Comparison of ENCODE assay signal across 9 cellular contexts in the genomic region with DNA sequence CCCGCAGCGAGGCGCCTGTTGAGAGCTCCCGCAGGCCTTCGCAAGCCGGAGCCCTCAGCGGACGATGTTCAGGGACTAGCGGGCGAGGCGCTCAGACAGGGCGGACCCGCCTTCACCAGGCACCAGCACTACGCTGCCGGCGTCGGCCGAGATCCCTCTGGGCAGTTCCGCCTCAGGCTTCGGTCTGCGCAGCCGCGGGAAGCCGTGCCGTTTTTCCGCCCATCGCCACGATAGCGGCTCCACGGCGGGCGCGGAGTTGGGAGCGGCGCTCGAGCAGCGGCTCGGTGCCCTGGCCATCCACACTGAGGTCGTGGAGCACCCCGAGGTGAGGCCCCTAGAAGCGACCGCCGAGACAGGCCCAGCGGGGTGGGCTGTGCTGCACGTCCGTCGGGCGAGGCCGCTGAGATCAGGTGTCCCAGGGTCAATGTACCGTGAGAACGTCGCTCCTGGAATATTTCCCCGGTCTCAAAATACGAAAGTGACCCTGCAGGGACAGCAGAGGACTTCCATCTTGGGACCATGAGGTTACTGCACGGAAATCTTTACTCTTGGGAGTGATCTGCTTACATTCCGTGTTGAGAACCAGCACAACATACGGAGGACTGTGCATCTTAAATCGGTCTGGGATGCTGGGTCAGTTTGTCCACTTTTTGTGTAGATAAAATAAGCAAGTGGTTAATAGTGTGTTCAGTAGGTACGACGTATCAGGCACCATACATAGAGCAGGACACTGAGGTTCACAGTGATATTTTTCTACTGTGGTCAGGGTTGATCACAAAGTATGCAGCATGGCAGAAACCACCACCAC. TPM values are rescaled to one million over a fixed set of nuclear protein-coding genes. Genes with fewer than 3 reads are reported as not detected.
A peak's percentile ranks its signal among the peaks of the same experiment; 100 is the strongest.
DNase-seq lines count a peak whose midpoint lies in the region; ATAC-seq, FAIRE-seq and TF ChIP-seq lines count a peak whose summit lies in the region.
"Had no signal": no experiment of that assay in that cellular context is flagged by ENCODE, and none has a peak within 500 bp of the region (broad histone marks: within the 10 kb centered on the region; RNA-seq: fewer than 3 reads in every experiment).

No MANE protein-coding gene starts in this region.

- H3K4me2 ChIP-seq in keratinocyte (ENCODE audit: control insufficient read depth, extremely low read depth, insufficient read depth, low read depth, low read length) = peak overlapping the region; percentile 87

- no peaks in the 10 kb centered on the region for H3K79me2 ChIP-seq in keratinocyte (ENCODE audit: control insufficient read depth, insufficient read depth, low read length)

- ATAC-seq in GM18520 (IDR thresholded peaks at IDR 0.05; ENCODE audit: unreplicated experiment) (peak; percentile 97), HG03060 (IDR thresholded peaks at IDR 0.05; ENCODE audit: low read depth, unreplicated experiment) (peak; percentile 86), WTC11 (peak; percentile 92)

- no peaks in the 10 kb centered on the region for H3K9me3 ChIP-seq in keratinocyte (ENCODE audit: control insufficient read depth, low read depth, low read length)

- H4K20me1 ChIP-seq in keratinocyte (ENCODE audit: control insufficient read depth, extremely low read depth, insufficient read depth, low read length) = no peaks in the 10 kb centered on the region

- no peaks in the 10 kb centered on the region for H3K27me3 ChIP-seq in keratinocyte (ENCODE audit: control insufficient read depth, extremely low read depth, insufficient read depth, low read length)

- H3K4me1 ChIP-seq in keratinocyte (ENCODE audit: control insufficient read depth, extremely low read depth, insufficient read depth, low read length) = peaks cover 14% of the 10 kb centered on the region

- H3K4me3 Mint-ChIP-seq in WTC11 = peak overlapping the region; percentile 85

- H3K27ac ChIP-seq in 22Rv1 = peak overlapping the region; percentile 76
- peak overlapping the region; percentile 53 for H3K27ac ChIP-seq in keratinocyte (ENCODE audit: control insufficient read depth, insufficient read depth, low read length)

- CTCF ChIA-PET in WTC11 (lab: Charles Lee) = no interaction called here

- no peak for TF ChIP-seq CTCF in 22Rv1 (IDR thresholded peaks at IDR 0.05)
- TF ChIP-seq CTCF in WTC11 (IDR thresholded peaks at IDR 0.05) = no peak
- TF ChIP-seq CTCF in cardiac fibroblast (IDR thresholded peaks at IDR 0.05; ENCODE audit: low read depth, low read length) = no peak
- no peak for TF ChIP-seq CTCF in keratinocyte (optimal IDR thresholded peaks at IDR 0.05 in 1 of 3, IDR thresholded peaks at IDR 0.05 in 1 of 3, conservative IDR thresholded peaks at IDR 0.05 in 1 of 3; ENCODE audit: extremely low read depth in 1 of 3, insufficient read depth in 2 of 3, low read length in 3 of 3)

- peaks cover 45% of the 10 kb centered on the region for H3K4me1 Mint-ChIP-seq in WTC11

- H3K4me3 ChIP-seq in cardiac fibroblast (replicated peaks in 1 of 2; ENCODE audit: low read depth in 2 of 2, low read length in 2 of 2) = peak overlapping the region; percentile 65 to 75
- peak overlapping the region; percentile 44 to 65 (median 62) for H3K4me3 ChIP-seq in keratinocyte (ENCODE audit: control insufficient read depth in 2 of 3, extremely low read depth in 1 of 3, insufficient read depth in 2 of 3, low read depth in 1 of 3, low read length in 3 of 3)

- no peaks in the 10 kb centered on the region for H3K9me3 Mint-ChIP-seq in WTC11

- POLR2A ChIA-PET in WTC11 (lab: Charles Lee) = interaction anchor here (1.0 kb wide), 1 partner anchor 59 kb away, joined by 3 read pairs; no protein-coding TSS in a partner anchor

- peak overlapping the region; percentile 92 for H2AFZ ChIP-seq in keratinocyte (ENCODE audit: control insufficient read depth, low read length)

- peaks cover 8% of the 10 kb centered on the region for H3K36me3 Mint-ChIP-seq in WTC11

- FAIRE-seq in keratinocyte (lab: Jason Lieb, UNC) = no peak
- FAIRE-seq: G401.6 had no signal

- H3K9me1 ChIP-seq in keratinocyte (ENCODE audit: control insufficient read depth, extremely low read depth, insufficient read depth, low read length) = no peaks in the 10 kb centered on the region

- DNase-seq in NCI-H2171 (lab: John Stamatoyannopoulos, UW) (peak; percentile 76), WTC11 (ENCODE audit: low spot score) (peak; percentile 87), cardiac fibroblast (ENCODE audit: low read depth in 2 of 2) (peak; percentile 88 to 91), keratinocyte (ENCODE audit: low read depth, low spot score) (no peak)
- peak; percentile 75 to 85 (median 76) for DNase-seq in stimulated activated CD4-positive, alpha-beta T cell treated with anti-CD3 and anti-CD28 coated beads, Interleukin-12 subunit alpha, Interleukin-12 subunit beta, amount 100 ng/mL, for 48 hours (ENCODE audit: low read depth in 2 of 3, low spot score in 1 of 3)

- H3K27me3 Mint-ChIP-seq in WTC11 (ENCODE audit: low read depth) = no peaks in the 10 kb centered on the region

- no peaks in the 10 kb centered on the region for H3K36me3 ChIP-seq in keratinocyte (ENCODE audit: control insufficient read depth in 2 of 2, extremely low read depth in 1 of 2, insufficient read depth in 2 of 2, low read length in 2 of 2)

- dilution Hi-C loops in keratinocyte (cut with MboI; ENCODE audit: extremely low pct_ligation_motif_present, low sequenced_read_pairs) = no loop called here

- H3K9ac ChIP-seq in keratinocyte (ENCODE audit: control insufficient read depth, extremely low read depth, insufficient read depth, low read length) = peak overlapping the region; percentile 73

- peak overlapping the region; percentile 95 for H3K27ac Mint-ChIP-seq in WTC11

TF ChIP-seq in WTC11, 78 proteins besides CTCF, POLR2A, EP300 and RAD21 (continues in another document):
- 0 out of 2 replicates have a peak, but pooled peaks have one; percentile 51 for TF ChIP-seq SMAD4 (CRISPR knock-in tag; IDR thresholded peaks at IDR 0.05)
- no peak for TF ChIP-seq NFYB (CRISPR knock-in tag; conservative IDR thresholded peaks at IDR 0.05; ENCODE audit: low read depth)
- TF ChIP-seq ELF4 (CRISPR knock-in tag; IDR thresholded peaks at IDR 0.05; ENCODE audit: low read depth) = no peak
- no peak for TF ChIP-seq ATF3 (CRISPR knock-in tag; conservative IDR thresholded peaks at IDR 0.05)
- no peak for TF ChIP-seq ATF6 (CRISPR knock-in tag; IDR thresholded peaks at IDR 0.05)
- TF ChIP-seq GRHL2 (CRISPR knock-in tag; IDR thresholded peaks at IDR 0.05; ENCODE audit: insufficient replicate concordance, severe bottlenecking) = no peak
- TF ChIP-seq ESRRA (CRISPR knock-in tag; IDR thresholded peaks at IDR 0.05; ENCODE audit: borderline replicate concordance) = no peak
- TF ChIP-seq KAT7 (CRISPR knock-in tag; IDR thresholded peaks at IDR 0.05; ENCODE audit: borderline replicate concordance) = no peak
- TF ChIP-seq TEAD4 (CRISPR knock-in tag; IDR thresholded peaks at IDR 0.05) = no peak

RNA-seq across cellular contexts. Expression of gene MTIF2, which starts 13.3 kb away (rescaled TPM):
- total RNA-seq in WTC11 (2021) = 38.9 to 43.9 TPM (median 39.8 TPM) in 3 replicates
- polyA plus RNA-seq in keratinocyte = 22.1 to 38.9 TPM (median 27.4 TPM) in 3 replicates
- polyA plus RNA-seq in keratinocyte (2011; ENCODE audit: low read depth) = 69.1 TPM
- polyA plus RNA-seq in keratinocyte (2011; cell fraction: cytosol; rRNA removed) = 24.1 and 32.5 TPM in 2 replicates
- polyA plus RNA-seq in keratinocyte (2011; cell fraction: nucleus; rRNA removed) = 25.9 and 37.3 TPM in 2 replicates
- 23.8 and 31.3 TPM in 2 replicates for polyA plus RNA-seq in keratinocyte (2012; ENCODE audit: low replicate concordance)
- 13.2 to 33.4 TPM (median 29.2 TPM) in 3 replicates for polyA minus RNA-seq in keratinocyte
- 24.2 TPM for polyA minus RNA-seq in keratinocyte (2011; cell fraction: cytosol; rRNA and poly(A)+ RNA removed)
- 15.2 and 28.7 TPM in 2 replicates for polyA minus RNA-seq in keratinocyte (2011; cell fraction: nucleus; rRNA and poly(A)+ RNA removed)

RNA-seq across cellular contexts. Expression of gene RPS27A, which starts 49.8 kb away (rescaled TPM):
- total RNA-seq in WTC11 (2021) = 1,384 to 1,430 TPM (median 1,424 TPM) in 3 replicates
- polyA plus RNA-seq in keratinocyte = 1,786 to 2,341 TPM (median 2,021 TPM) in 3 replicates
- polyA plus RNA-seq in keratinocyte (2011; ENCODE audit: low read depth) = 2,541 TPM
- 2,266 and 2,285 TPM in 2 replicates for polyA plus RNA-seq in keratinocyte (2011; cell fraction: cytosol; rRNA removed)
- polyA plus RNA-seq in keratinocyte (2011; cell fraction: nucleus; rRNA removed) = 484 and 681 TPM in 2 replicates
- 1,996 and 2,014 TPM in 2 replicates for polyA plus RNA-seq in keratinocyte (2012; ENCODE audit: low replicate concordance)
- polyA minus RNA-seq in keratinocyte = 38.4 to 450 TPM (median 274 TPM) in 3 replicates
- polyA minus RNA-seq in keratinocyte (2011; cell fraction: cytosol; rRNA and poly(A)+ RNA removed) = 363 TPM
- 71.5 and 116 TPM in 2 replicates for polyA minus RNA-seq in keratinocyte (2011; cell fraction: nucleus; rRNA and poly(A)+ RNA removed)

RNA-seq across cellular contexts. Expression of gene CLHC1, which starts 50.2 kb away (rescaled TPM):
- 6.9 to 7.5 TPM (median 7.2 TPM) in 3 replicates for total RNA-seq in WTC11 (2021)
- polyA plus RNA-seq in keratinocyte = 3.1 to 15.2 TPM (median 10.6 TPM) in 3 replicates
- 10.9 TPM for polyA plus RNA-seq in keratinocyte (2011; ENCODE audit: low read depth)
- polyA plus RNA-seq in keratinocyte (2011; cell fraction: cytosol; rRNA removed) = 3.2 and 5.4 TPM in 2 replicates
- 20.1 and 28.8 TPM in 2 replicates for polyA plus RNA-seq in keratinocyte (2011; cell fraction: nucleus; rRNA removed)
- polyA plus RNA-seq in keratinocyte (2012; ENCODE audit: low replicate concordance) = 4.1 and 9.1 TPM in 2 replicates
- 6.8 to 13.3 TPM in 2 of 3 replicates, not detected in the other for polyA minus RNA-seq in keratinocyte
- polyA minus RNA-seq in keratinocyte (2011; cell fraction: cytosol; rRNA and poly(A)+ RNA removed) = not detected
- 14.6 and 30.7 TPM in 2 replicates for polyA minus RNA-seq in keratinocyte (2011; cell fraction: nucleus; rRNA and poly(A)+ RNA removed)
